In genomic region chr12:99658950-99659349, GRCh38 we compare ENCODE assay signal across 12 cellular contexts. TPM values are rescaled to one million over a fixed set of nuclear protein-coding genes. Genes with fewer than 3 reads are reported as not detected.
A peak's percentile ranks its signal among the peaks of the same experiment; 100 is the strongest.
DNase-seq lines count a peak whose midpoint lies in the region; ATAC-seq and TF ChIP-seq lines count a peak whose summit lies in the region.
"Had no signal": no experiment of that assay in that cellular context is flagged by ENCODE, and none has a peak within 500 bp of the region (broad histone marks: within the 10 kb centered on the region; RNA-seq: fewer than 3 reads in every experiment).

No MANE protein-coding gene starts in this region.

- no peak for ATAC-seq in GM18868 (IDR thresholded peaks at IDR 0.05; ENCODE audit: unreplicated experiment)
- ATAC-seq: left lung had no signal

- H3K4me1 ChIP-seq in osteoblast (ENCODE audit: insufficient read depth, low read length): no peaks in the 10 kb centered on the region
- H3K4me1 ChIP-seq: left lung, sigmoid colon had no signal

- no peaks in the 10 kb centered on the region for H3K9me3 ChIP-seq in osteoblast (ENCODE audit: low read depth, low read length)
- H3K9me3 ChIP-seq: left lung, sigmoid colon had no signal

- H3K4me3 ChIP-seq in osteoblast (ENCODE audit: insufficient read depth, low read length): no peak overlapping the region
- H3K4me3 ChIP-seq: left lung, sigmoid colon had no signal

- no peak overlapping the region for H3K4me2 ChIP-seq in osteoblast (ENCODE audit: insufficient read depth, low read length)

- H3K27ac ChIP-seq in osteoblast (ENCODE audit: low read depth, low read length): no peak overlapping the region
- H3K27ac ChIP-seq: left lung, sigmoid colon had no signal

- H3K4me3 Mint-ChIP-seq in brain: no peak overlapping the region
- H3K4me3 Mint-ChIP-seq: activated naive CD4-positive, alpha-beta T cell treated with anti-CD3 and anti-CD28 coated beads for 36 hours had no signal

- no peaks in the 10 kb centered on the region for H3K27me3 Mint-ChIP-seq in brain

- no peaks in the 10 kb centered on the region for H3K79me2 ChIP-seq in osteoblast (ENCODE audit: insufficient read depth, low read length)

- DNase-seq in GM10266 (ENCODE audit: extremely low spot score) (no peak), NCI-H1417 treated with DMSO at 0.1 percent for 48 hours (lab: John Stamatoyannopoulos, UW) (peak; percentile 23), osteoblast (ENCODE audit: insufficient read length, low spot score, missing footprints) (no peak), AG08396 (ENCODE audit: low spot score) (no peak)
- DNase-seq in stimulated activated CD4-positive, alpha-beta T cell treated with anti-CD3 and anti-CD28 coated beads, Interleukin-15, amount 100 ng/mL, for 24 hours: no peak
- DNase-seq: activated CD4-positive, alpha-beta T cell treated with anti-CD3 and anti-CD28 coated beads for 4 hours; activated naive CD4-positive, alpha-beta T cell treated with anti-CD3 and anti-CD28 coated beads for 36 hours; left lung; sigmoid colon; stimulated activated CD8-positive, alpha-beta memory T cell treated with anti-CD3 and anti-CD28 coated beads, Interleukin-4, amount 100 ng/mL, for 48 hours had no signal

- H3K4me1 Mint-ChIP-seq in brain: peaks cover 26% of the 10 kb centered on the region

- no peaks in the 10 kb centered on the region for H3K27me3 ChIP-seq in osteoblast (ENCODE audit: insufficient read depth, low read length)
- H3K27me3 ChIP-seq: left lung, sigmoid colon had no signal

- no peaks in the 10 kb centered on the region for H3K36me3 Mint-ChIP-seq in brain

- no peaks in the 10 kb centered on the region for H3K36me3 ChIP-seq in osteoblast (ENCODE audit: insufficient read depth, low read length)
- H3K36me3 ChIP-seq: left lung, sigmoid colon had no signal

- TF ChIP-seq CTCF in GM10266 (IDR thresholded peaks at IDR 0.05; ENCODE audit: control insufficient read depth, insufficient read depth, low read depth, missing control alignments): peak; percentile 31
- peak; percentile 62 to 73 for TF ChIP-seq CTCF in brain (conservative IDR thresholded peaks at IDR 0.05)
- TF ChIP-seq CTCF in osteoblast (IDR thresholded peaks at IDR 0.05; ENCODE audit: extremely low read depth, low read depth, low read length): peak; percentile 15

- H4K20me1 ChIP-seq in osteoblast (ENCODE audit: insufficient read depth, low read length): no peaks in the 10 kb centered on the region

- H3K27ac Mint-ChIP-seq in brain: no peak overlapping the region
- H3K27ac Mint-ChIP-seq: activated naive CD4-positive, alpha-beta T cell treated with anti-CD3 and anti-CD28 coated beads for 36 hours had no signal

- no peak overlapping the region for H2AFZ ChIP-seq in osteoblast (ENCODE audit: low read length)

- H3K9me3 Mint-ChIP-seq in brain: peaks cover 0 to 4% (median 0%) of the 10 kb centered on the region in 5 experiments

RNA-seq across cellular contexts. Expression of gene GARIN6, which starts 11.4 kb away (rescaled TPM):
- polyA plus RNA-seq in brain (ENCODE audit: insufficient read depth, low read depth, low replicate concordance): not detected
- total RNA-seq in osteoblast: not detected in 2 replicates
- total RNA-seq: activated naive CD4-positive, alpha-beta T cell treated with anti-CD3 and anti-CD28 coated beads for 36 hours; left lung; sigmoid colon had no signal
- polyA plus RNA-seq: sigmoid colon had no signal

Comparison
In these comparisons a context has a peak if more than half of its experiments do, and no peak if none do; other contexts are left out.
1. CTCF ChIP-seq: peak in every context shown above with its lines; median percentile 68 in brain; 31 in GM10266; 15 in osteoblast.